1 cellular context compared by ENCODE assay signal in genomic region chr10:22599048-22599561, GRCh38.
TF ChIP-seq lines count a peak whose summit lies in the region.

No MANE protein-coding gene starts in this region.

TF ChIP-seq in HEK293, 187 proteins besides CTCF, POLR2A, EP300 and RAD21 (continued from another document and continues in another):
- TF ChIP-seq PRDM4 (tag by site-specific recombination; IDR thresholded peaks at IDR 0.05) = peak; percentile 67; the same call in 1 of the 2 replicates
- peak; percentile 49; the same call in 1 of the 2 replicates for TF ChIP-seq ZNF501 (tag by site-specific recombination; IDR thresholded peaks at IDR 0.05)
- TF ChIP-seq ZFP69B (tag by site-specific recombination; IDR thresholded peaks at IDR 0.05) = 0 out of 2 replicates have a peak, but pooled peaks have one; percentile 31
- no peak for TF ChIP-seq ZNF157 (tag by site-specific recombination; IDR thresholded peaks at IDR 0.05)
- TF ChIP-seq ZXDB (tag by site-specific recombination; IDR thresholded peaks at IDR 0.05) = peak; percentile 63
- TF ChIP-seq ZNF26 (tag by site-specific recombination; IDR thresholded peaks at IDR 0.05) = no peak
- TF ChIP-seq TSHZ1 (tag by site-specific recombination; IDR thresholded peaks at IDR 0.05; ENCODE audit: borderline replicate concordance) = peak; percentile 47; the same call in 1 of the 2 replicates
- no peak for TF ChIP-seq ZNF350 (tag by site-specific recombination; IDR thresholded peaks at IDR 0.05)
- peak; percentile 87 for TF ChIP-seq SCRT2 (tag by site-specific recombination; IDR thresholded peaks at IDR 0.05)
- no peak for TF ChIP-seq ZFP41 (tag by site-specific recombination; IDR thresholded peaks at IDR 0.05; ENCODE audit: borderline replicate concordance)
- TF ChIP-seq ZEB2 (tag by site-specific recombination; IDR thresholded peaks at IDR 0.05) = peak; percentile 35; the same call in 1 of the 2 replicates
- peak; percentile 78 for TF ChIP-seq KLF8 (tag by site-specific recombination; IDR thresholded peaks at IDR 0.05)
- peak; percentile 76 for TF ChIP-seq GFI1B (tag by site-specific recombination; IDR thresholded peaks at IDR 0.05)
- peak; percentile 19 for TF ChIP-seq ZNF654 (tag by site-specific recombination; IDR thresholded peaks at IDR 0.05; ENCODE audit: low read depth)
- no peak for TF ChIP-seq ZBTB10 (tag by site-specific recombination; IDR thresholded peaks at IDR 0.05)
- no peak for TF ChIP-seq ZBTB6 (tag by site-specific recombination; IDR thresholded peaks at IDR 0.05)
- no peak; the same call in none of the 2 replicates for TF ChIP-seq SP3 (tag by site-specific recombination; IDR thresholded peaks at IDR 0.05)
- no peak for TF ChIP-seq ZNF155 (tag by site-specific recombination; IDR thresholded peaks at IDR 0.05)
- 0 out of 2 replicates have a peak, but pooled peaks have one; percentile 14 for TF ChIP-seq KLF17 (tag by site-specific recombination; IDR thresholded peaks at IDR 0.05)
- no peak for TF ChIP-seq ZNF513 (tag by site-specific recombination; IDR thresholded peaks at IDR 0.05)
- TF ChIP-seq ZBTB1 (tag by site-specific recombination; IDR thresholded peaks at IDR 0.05) = 0 out of 2 replicates have a peak, but pooled peaks have one; percentile 49
- peak; percentile 61 for TF ChIP-seq PATZ1 (tag by site-specific recombination; IDR thresholded peaks at IDR 0.05)
- TF ChIP-seq ZNF670 (tag by site-specific recombination; IDR thresholded peaks at IDR 0.05; ENCODE audit: low read depth) = no peak
- TF ChIP-seq KLF10 (tag by site-specific recombination; IDR thresholded peaks at IDR 0.05) = peak; percentile 58; the same call in 1 of the 2 replicates
- peak; percentile 83 for TF ChIP-seq SP7 (tag by site-specific recombination; IDR thresholded peaks at IDR 0.05)
- no peak for TF ChIP-seq ZNF585B (tag by site-specific recombination; IDR thresholded peaks at IDR 0.05)
- TF ChIP-seq ZSCAN4 (tag by site-specific recombination; IDR thresholded peaks at IDR 0.05) = 0 out of 2 replicates have a peak, but pooled peaks have one; percentile 28
- peak; percentile 91 for TF ChIP-seq ZNF639 (tag by site-specific recombination; IDR thresholded peaks at IDR 0.05)
- no peak for TF ChIP-seq ZNF148 (tag by site-specific recombination; IDR thresholded peaks at IDR 0.05; ENCODE audit: borderline replicate concordance)
- TF ChIP-seq ZNF184 (tag by site-specific recombination; IDR thresholded peaks at IDR 0.05) = no peak
- no peak for TF ChIP-seq ZSCAN30 (tag by site-specific recombination; IDR thresholded peaks at IDR 0.05)
